ENCODE assay signal across 32 cellular contexts in the genomic region with DNA sequence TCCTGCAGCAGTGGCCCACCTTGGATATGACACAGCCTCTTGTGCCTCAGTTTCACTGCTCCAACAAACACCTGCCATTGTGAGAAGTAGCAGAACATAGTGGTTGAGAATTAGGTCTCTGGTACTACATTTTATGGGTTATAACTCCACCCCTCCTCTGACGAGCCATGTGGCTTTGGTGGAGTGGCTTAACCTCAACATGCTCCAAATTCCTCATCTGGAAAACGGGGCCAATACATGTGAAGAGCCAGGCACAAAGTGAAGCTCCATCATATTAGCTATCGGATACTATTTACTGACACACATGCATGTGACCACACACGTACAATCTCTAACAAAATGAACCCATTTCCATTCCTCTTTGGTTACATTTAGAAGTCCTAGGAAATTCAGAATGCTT. TPM values are rescaled to one million over a fixed set of nuclear protein-coding genes. Genes with fewer than 3 reads are reported as not detected.
DNase-seq lines count a peak whose midpoint lies in the region; ATAC-seq, FAIRE-seq and TF ChIP-seq lines count a peak whose summit lies in the region.
"Had no signal": no experiment of that assay in that cellular context is flagged by ENCODE, and none has a peak within 500 bp of the region (broad histone marks: within the 10 kb centered on the region; RNA-seq: fewer than 3 reads in every experiment).

No MANE protein-coding gene starts in this region.

- no peak for FAIRE-seq in K562 (lab: Jason Lieb, UNC)
- FAIRE-seq: A204.1, GM12878, GM12892, GM18507, GM19239 had no signal

- TF ChIP-seq POLR2A in HCT116 (IDR thresholded peaks at IDR 0.05; ENCODE audit: borderline replicate concordance, extremely low read depth, insufficient read depth, insufficient read length): no peak
- TF ChIP-seq POLR2A in K562 (conservative IDR thresholded peaks at IDR 0.05): no peak

- CTCF ChIA-PET in HCT116 (lab: Charles Lee) (interaction anchor here (1.3 kb wide), 1 partner anchor 69 kb away, joined by 5 read pairs; no protein-coding TSS in a partner anchor), K562 (lab: Yijun Ruan, JAX; ENCODE audit: low intra/inter-chr PET ratio) (no interaction called here)

- 9% methylated on average over 4 of the region's 4 CpGs for WGBS in K562 (ENCODE audit: insufficient coverage, low coverage, missing lambda C conversion rate)

- H3K4me1 ChIP-seq in GM23338 (ENCODE audit: insufficient read depth): no peaks in the 10 kb centered on the region
- peaks cover 17 to 29% of the 10 kb centered on the region in 2 experiments for H3K4me1 ChIP-seq in HCT116 (ENCODE audit: control insufficient read depth in 1 of 2, insufficient read depth in 2 of 2, low read length in 2 of 2)
- no peaks in the 10 kb centered on the region; a peak in 1 of 5 replicates for H3K4me1 ChIP-seq in K562 (replicated peaks in 1 of 2; ENCODE audit: control insufficient read depth in 2 of 2, insufficient read depth in 2 of 2, low read length in 2 of 2)
- H3K4me1 ChIP-seq: BE2C had no signal

- no peaks in the 10 kb centered on the region for H3K36me3 Mint-ChIP-seq in GM23338 (ENCODE audit: low read depth)
- H3K36me3 Mint-ChIP-seq: CD14-positive monocyte; CD4-positive, alpha-beta memory T cell; CD4-positive, CD25-positive, alpha-beta regulatory T cell had no signal

- H3K9me3 Mint-ChIP-seq in GM23338: no peaks in the 10 kb centered on the region
- H3K9me3 Mint-ChIP-seq: CD8-positive, alpha-beta memory T cell had no signal

- no peak for TF ChIP-seq EP300 in K562 (IDR thresholded peaks at IDR 0.05; ENCODE audit: low read length)

- H3K4me1 Mint-ChIP-seq in GM23338: no peaks in the 10 kb centered on the region
- H3K4me1 Mint-ChIP-seq: CD14-positive monocyte; CD4-positive, alpha-beta memory T cell; CD4-positive, CD25-positive, alpha-beta regulatory T cell; CD8-positive, alpha-beta memory T cell had no signal

- H3K36me3 ChIP-seq in GM23338 (ENCODE audit: insufficient read depth) (no peaks in the 10 kb centered on the region), HCT116 (ENCODE audit: control insufficient read depth in 1 of 2, insufficient read depth in 2 of 2, low read length in 2 of 2) (no peaks in the 10 kb centered on the region), K562 (ENCODE audit: control insufficient read depth, insufficient read depth, low read length) (no peaks in the 10 kb centered on the region)
- H3K36me3 ChIP-seq: BE2C, BLaER1 had no signal

- H3K4me3 ChIP-seq in GM23338 (no peak overlapping the region), HCT116 (replicated peaks in 1 of 2; ENCODE audit: low read depth in 1 of 2, low read length in 2 of 2) (peak overlapping the region in 1 of 2 experiments; percentile 41; a peak in 1 of 4 replicates), K562 (no peak overlapping the region)
- H3K4me3 ChIP-seq: BLaER1, GM12878 had no signal

- no peaks in the 10 kb centered on the region for H3K9me3 ChIP-seq in HCT116 (ENCODE audit: control insufficient read depth in 1 of 2, insufficient read depth in 1 of 2, low read depth in 1 of 2, low read length in 2 of 2)
- no peaks in the 10 kb centered on the region for H3K9me3 ChIP-seq in K562 (replicated peaks; ENCODE audit: control insufficient read depth, insufficient read depth, low read depth, low read length)
- H3K9me3 ChIP-seq: BE2C had no signal

- H3K9ac ChIP-seq in HCT116 (ENCODE audit: low read length) (no peak overlapping the region), K562 (ENCODE audit: insufficient read depth in 1 of 2, low read depth in 2 of 2, low read length in 2 of 2) (no peak overlapping the region)
- H3K9ac ChIP-seq: BLaER1 had no signal

- H3K4me3 Mint-ChIP-seq in GM23338: no peak overlapping the region
- H3K4me3 Mint-ChIP-seq: CD4-positive, alpha-beta memory T cell; CD4-positive, CD25-positive, alpha-beta regulatory T cell; CD8-positive, alpha-beta memory T cell had no signal

- no peaks in the 10 kb centered on the region for H3F3A ChIP-seq in GM23338 (replicated peaks; ENCODE audit: low read depth)

- H3K79me2 ChIP-seq in GM23338 (replicated peaks; ENCODE audit: insufficient read depth): no peaks in the 10 kb centered on the region
- no peaks in the 10 kb centered on the region for H3K79me2 ChIP-seq in HCT116 (ENCODE audit: insufficient read depth, low read length)
- H3K79me2 ChIP-seq in K562 (ENCODE audit: control insufficient read depth, insufficient read depth, low read length): no peaks in the 10 kb centered on the region

- H3K27me3 ChIP-seq in GM23338 (ENCODE audit: insufficient read depth) (no peaks in the 10 kb centered on the region), HCT116 (ENCODE audit: insufficient read depth, low read length) (no peaks in the 10 kb centered on the region), K562 (ENCODE audit: control insufficient read depth in 2 of 2, insufficient read depth in 2 of 2, low read length in 2 of 2) (no peaks in the 10 kb centered on the region)
- H3K27me3 ChIP-seq: BE2C, BLaER1 had no signal

- H4K20me1 ChIP-seq in GM23338 (replicated peaks; ENCODE audit: insufficient read depth) (no peaks in the 10 kb centered on the region), HCT116 (ENCODE audit: insufficient read depth) (no peaks in the 10 kb centered on the region), K562 (replicated peaks; ENCODE audit: control insufficient read depth, insufficient read depth, low read length) (no peaks in the 10 kb centered on the region)
- H4K20me1 ChIP-seq: BLaER1 had no signal

- intact Hi-C loops in HCT116 (cut with micrococcal nuclease): no loop called here
- intact Hi-C loops in K562 (cut with micrococcal nuclease): no loop called here

- TF ChIP-seq CTCF in GM23338 (conservative IDR thresholded peaks at IDR 0.05; ENCODE audit: low read depth in 2 of 2) (no peak), HCT116 (IDR thresholded peaks at IDR 0.05 in 2 of 3, conservative IDR thresholded peaks at IDR 0.05 in 1 of 3; ENCODE audit: borderline replicate concordance in 1 of 3, insufficient read depth in 1 of 3, low read depth in 2 of 3, low read length in 2 of 3) (no peak), K562 (IDR thresholded peaks at IDR 0.05 in 2 of 3, conservative IDR thresholded peaks at IDR 0.05 in 1 of 3; ENCODE audit: insufficient read depth in 2 of 3, low read depth in 1 of 3, low read length in 3 of 3) (no peak)

- H3K27ac Mint-ChIP-seq in GM23338: no peak overlapping the region
- H3K27ac Mint-ChIP-seq: CD14-positive monocyte; CD4-positive, alpha-beta memory T cell; CD4-positive, CD25-positive, alpha-beta regulatory T cell; CD8-positive, alpha-beta memory T cell had no signal

- no peak overlapping the region for H3K4me2 ChIP-seq in GM23338
- peak overlapping the region; percentile 74 for H3K4me2 ChIP-seq in HCT116 (ENCODE audit: low read length)
- H3K4me2 ChIP-seq in K562 (ENCODE audit: insufficient read depth, low read length): no peak overlapping the region
- H3K4me2 ChIP-seq: BLaER1 had no signal

- RAD21 ChIA-PET in HCT116 (lab: Charles Lee; ENCODE audit: low non-redundant PET in 1 of 2, low total read pairs in 2 of 2, uncharacterized antibody in 2 of 2, unreplicated experiment in 2 of 2): no interaction called here

- H3K9me2 ChIP-seq in GM23338 (ENCODE audit: insufficient read depth): peaks cover 4% of the 10 kb centered on the region; the same call in 1 of the 2 replicates
- H3K9me2 ChIP-seq in HCT116 (ENCODE audit: insufficient read depth): no peaks in the 10 kb centered on the region

- BruUV-seq in HCT116 (replicated peaks; lab: Mats Ljungman, UMichigan) (no TSS peak), K562 (replicated peaks; lab: Mats Ljungman, UMichigan) (no TSS peak)

- in situ Hi-C loops in K562 (cut with MboI): no loop called here

- no peak for DNase-seq in GM23338 (ENCODE audit: low spot score)
- no peak for DNase-seq in HCT116 (ENCODE audit: low read depth, low spot score)
- no peak for DNase-seq in K562 (ENCODE audit: extremely low read depth in 1 of 4, low spot score in 3 of 4)
- DNase-seq in stimulated activated naive CD4-positive, alpha-beta T cell treated with Interleukin-2 at 50 U/mL for 16 hours (lab: John Stamatoyannopoulos, UW): no peak
- DNase-seq: 8988T; ACHN; BE2C; C1 segment of cervical spinal cord; CD4-positive, alpha-beta memory T cell; CD4-positive, CD25-positive, alpha-beta regulatory T cell; CD8-positive, alpha-beta memory T cell; COR-L47; DMS 273 treated with DMSO at 0.1 percent for 48 hours; DMS153; DMS53; DMS79; DND-41; EL; GDM1 had no signal

- POLR2A ChIA-PET in HCT116 (lab: Charles Lee): no interaction called here
- POLR2A ChIA-PET in K562 (lab: Yijun Ruan, JAX): interaction anchor here (0.7 to 0.8 kb wide), 2 partner anchors 34 to 317 kb away, joined by 3 to 5 read pairs; no protein-coding TSS in a partner anchor

- H3K27ac ChIP-seq in GM23338 (ENCODE audit: low read depth) (no peak overlapping the region), HCT116 (ENCODE audit: low read depth, low read length) (no peak overlapping the region), K562 (ENCODE audit: extremely low read depth, low read depth, low read length) (no peak overlapping the region)
- H3K27ac ChIP-seq: BLaER1 had no signal

- H3K27me3 Mint-ChIP-seq in GM23338 (ENCODE audit: insufficient read depth, low read depth, poor library complexity): peaks cover 1% of the 10 kb centered on the region

- no peaks in the 10 kb centered on the region for H3K9me1 ChIP-seq in K562 (ENCODE audit: control insufficient read depth, insufficient read depth, low read length)

- TF ChIP-seq RAD21 in HCT116 (IDR thresholded peaks at IDR 0.05; ENCODE audit: low read depth) (no peak), K562 (CRISPR knock-in tag; conservative IDR thresholded peaks at IDR 0.05 in 1 of 2, IDR thresholded peaks at IDR 0.05 in 1 of 2) (no peak)

- ATAC-seq in GM23338 (no peak), HCT116 (no peak), K562 (no peak), GM18519 (IDR thresholded peaks at IDR 0.05; ENCODE audit: low FRiP score, unreplicated experiment) (no peak), HG02763 (IDR thresholded peaks at IDR 0.05; ENCODE audit: unreplicated experiment) (no peak)
- ATAC-seq: GM12878 had no signal

- H2AFZ ChIP-seq in GM23338 (0 out of 2 replicates have a peak overlapping the region, but pooled peaks have one; percentile 18), HCT116 (ENCODE audit: low read depth, low read length, poor library complexity, severe bottlenecking) (peak overlapping the region; percentile 92), K562 (ENCODE audit: low read depth, low read length) (peak overlapping the region; percentile 76; the same call in 1 of the 2 replicates)

RNA-seq across cellular contexts. Expression of gene KIZ, which starts 8.4 kb away (rescaled TPM):
- 63.6 and 87.7 TPM in 2 replicates for total RNA-seq in GM23338 (2014; rRNA removed; shearing (Covaris generic))
- polyA plus RNA-seq in GM23338 (2016; fragmentation: Nextera tagmentation; extraction: Ambion mirVana): 52.5 and 58.3 TPM in 2 replicates
- total RNA-seq in HCT116 (2021; ENCODE audit: unreplicated experiment): 17.6 TPM
- polyA plus RNA-seq in HCT116 (2012): 6.0 and 6.6 TPM in 2 replicates
- total RNA-seq in K562 (2011; cell fraction: chromatin; rRNA removed; ENCODE audit: low replicate concordance): 22.9 and 121 TPM in 2 replicates
- total RNA-seq in K562 (2011; cell fraction: nucleolus; rRNA removed): 11.3 and 17.6 TPM in 2 replicates
- total RNA-seq in K562 (2011; cell fraction: nucleoplasm; rRNA removed): 26.5 and 27.9 TPM in 2 replicates
- total RNA-seq in K562 (2014; rRNA removed): 10.8 and 11.0 TPM in 2 replicates
- 18.0 and 20.5 TPM in 2 replicates for total RNA-seq in K562 (2014; rRNA removed; fragmentation: Illumina TruSeq; extraction: Trizol)
- total RNA-seq in K562 (2015; rRNA removed; fragmentation: Illumina TruSeq; extraction: Trizol): 9.8 and 11.5 TPM in 2 replicates
- total RNA-seq in K562 (2021): 12.9 and 15.2 TPM in 2 replicates
- 21.1 and 23.1 TPM in 2 replicates for polyA plus RNA-seq in K562 (2011; rRNA removed)
- polyA plus RNA-seq in K562 (2011; cell fraction: cytosol; rRNA removed): 4.2 and 9.7 TPM in 2 replicates
- 43.5 and 52.7 TPM in 2 replicates for polyA plus RNA-seq in K562 (2011; cell fraction: nucleus; rRNA removed)
- polyA plus RNA-seq in K562 (2012): 8.4 and 20.1 TPM in 2 replicates
- polyA plus RNA-seq in K562 (2014; fragmentation: Illumina TruSeq; extraction: Trizol): 15.1 and 17.6 TPM in 2 replicates
- polyA plus RNA-seq in K562 (2014; fragmentation: Nextera tagmentation; extraction: Ambion mirVana): 1 to 10 TPM; 4.9 to 7.5 TPM
- polyA plus RNA-seq in K562 (2014; rRNA removed): 11.8 and 13.5 TPM in 2 replicates
- polyA minus RNA-seq in K562 (2011; rRNA and poly(A)+ RNA removed): 21.2 and 30.6 TPM in 2 replicates
- 5.9 and 7.6 TPM in 2 replicates for polyA minus RNA-seq in K562 (2011; cell fraction: cytosol; rRNA and poly(A)+ RNA removed)
- 10.2 and 26.7 TPM in 2 replicates for polyA minus RNA-seq in K562 (2011; cell fraction: nucleus; rRNA and poly(A)+ RNA removed)

RNA-seq across cellular contexts. Expression of gene LINC00237, which starts 11.4 kb away (rescaled TPM):
- 0.31 TPM in 1 of 2 replicates, not detected in the other for total RNA-seq in GM23338 (2014; rRNA removed; shearing (Covaris generic))
- 2.0 and 2.6 TPM in 2 replicates for polyA plus RNA-seq in GM23338 (2016; fragmentation: Nextera tagmentation; extraction: Ambion mirVana)
- not detected for total RNA-seq in HCT116 (2021; ENCODE audit: unreplicated experiment)
- not detected in 2 replicates for polyA plus RNA-seq in HCT116 (2012)
- not detected in 2 replicates for total RNA-seq in K562 (2011; cell fraction: chromatin; rRNA removed; ENCODE audit: low replicate concordance)
- not detected in 2 replicates for total RNA-seq in K562 (2011; cell fraction: nucleolus; rRNA removed)
- not detected in 2 replicates for total RNA-seq in K562 (2011; cell fraction: nucleoplasm; rRNA removed)
- total RNA-seq in K562 (2014; rRNA removed): not detected in 2 replicates
- total RNA-seq in K562 (2014; rRNA removed; fragmentation: Illumina TruSeq; extraction: Trizol): not detected in 2 replicates
- not detected in 2 replicates for total RNA-seq in K562 (2015; rRNA removed; fragmentation: Illumina TruSeq; extraction: Trizol)
- not detected in 2 replicates for total RNA-seq in K562 (2021)
- polyA plus RNA-seq in K562 (2011; rRNA removed): not detected in 2 replicates
- polyA plus RNA-seq in K562 (2011; cell fraction: cytosol; rRNA removed): not detected in 2 replicates
- not detected in 2 replicates for polyA plus RNA-seq in K562 (2011; cell fraction: nucleus; rRNA removed)
- polyA plus RNA-seq in K562 (2012): not detected in 2 replicates
- not detected in 2 replicates for polyA plus RNA-seq in K562 (2014; fragmentation: Illumina TruSeq; extraction: Trizol)
- polyA plus RNA-seq in K562 (2014; fragmentation: Nextera tagmentation; extraction: Ambion mirVana): not detected
- polyA plus RNA-seq in K562 (2014; rRNA removed): not detected in 2 replicates
- not detected in 2 replicates for polyA minus RNA-seq in K562 (2011; rRNA and poly(A)+ RNA removed)
- polyA minus RNA-seq in K562 (2011; cell fraction: cytosol; rRNA and poly(A)+ RNA removed): not detected in 2 replicates
- not detected in 2 replicates for polyA minus RNA-seq in K562 (2011; cell fraction: nucleus; rRNA and poly(A)+ RNA removed)
- total RNA-seq: A673; CD4-positive, alpha-beta memory T cell; CD4-positive, CD25-positive, alpha-beta regulatory T cell; CD8-positive, alpha-beta memory T cell; Daoy; G401; GM12878 had no signal
- polyA plus RNA-seq: AG04450; CD4-positive, alpha-beta memory T cell; CD8-positive, alpha-beta memory T cell; GM12878 had no signal

Comparison
In these comparisons a context has a peak if more than half of its experiments do, and no peak if none do; other contexts are left out.
1. H2AFZ ChIP-seq: peak in every context shown above with its lines; median percentile 92 in HCT116; 76 in K562; 18 in GM23338.